Comparison of ENCODE assay signal across 13 cellular contexts in genomic region chr7:187237-187927, GRCh38.
"Had no signal": no experiment of that assay in that cellular context is flagged by ENCODE, and none has a peak within 500 bp of the region (broad histone marks: within the 10 kb centered on the region; RNA-seq: fewer than 3 reads in every experiment).

No MANE protein-coding gene starts in this region.

- DNase-seq: activated CD4-positive, alpha-beta T cell treated with anti-CD3 and anti-CD28 coated beads, Interleukin-2, amount 50 U/mL, for 1 hour; activated CD4-positive, CD25-positive, alpha-beta regulatory T cell; activated naive CD4-positive, alpha-beta T cell treated with anti-CD3 and anti-CD28 coated beads, Interleukin-2, amount 10 ng/mL, durations not matched to agents 7 days and 5 days; activated T-cell treated with anti-CD3 and anti-CD28 coated beads for 4 hours; colonic mucosa; effector CD8-positive, alpha-beta T cell; islet precursor cell; left ventricle myocardium inferior; T1000; tibial artery had no signal

- ATAC-seq: activated T-helper 17 cell treated with anti-CD3 and anti-CD28 coated beads, Interleukin-2, amount 50 U/mL, for 72 hours; stimulated activated effector memory CD8-positive, alpha-beta T cell treated with anti-CD3 and anti-CD28 coated beads, Interleukin-12 subunit alpha, Interleukin-12 subunit beta, amount 100 ng/mL, for 72 hours had no signal

- H3K4me3 Mint-ChIP-seq: activated naive CD4-positive, alpha-beta T cell treated with anti-CD3 and anti-CD28 coated beads, Interleukin-2, amount 10 ng/mL, durations not matched to agents 7 days and 5 days; activated T-helper 17 cell treated with anti-CD3 and anti-CD28 coated beads, Interleukin-2, amount 50 U/mL, for 72 hours; memory B cell; stimulated activated effector memory CD8-positive, alpha-beta T cell treated with anti-CD3 and anti-CD28 coated beads, Interleukin-12 subunit alpha, Interleukin-12 subunit beta, amount 100 ng/mL, for 72 hours had no signal

- H3K36me3 Mint-ChIP-seq: activated naive CD4-positive, alpha-beta T cell treated with anti-CD3 and anti-CD28 coated beads, Interleukin-2, amount 10 ng/mL, durations not matched to agents 7 days and 5 days; memory B cell; stimulated activated effector memory CD8-positive, alpha-beta T cell treated with anti-CD3 and anti-CD28 coated beads, Interleukin-12 subunit alpha, Interleukin-12 subunit beta, amount 100 ng/mL, for 72 hours had no signal

- H3K27ac Mint-ChIP-seq: activated naive CD4-positive, alpha-beta T cell treated with anti-CD3 and anti-CD28 coated beads, Interleukin-2, amount 10 ng/mL, durations not matched to agents 7 days and 5 days; activated T-helper 17 cell treated with anti-CD3 and anti-CD28 coated beads, Interleukin-2, amount 50 U/mL, for 72 hours; memory B cell; stimulated activated effector memory CD8-positive, alpha-beta T cell treated with anti-CD3 and anti-CD28 coated beads, Interleukin-12 subunit alpha, Interleukin-12 subunit beta, amount 100 ng/mL, for 72 hours had no signal

- H3K4me1 Mint-ChIP-seq: activated T-helper 17 cell treated with anti-CD3 and anti-CD28 coated beads, Interleukin-2, amount 50 U/mL, for 72 hours; stimulated activated effector memory CD8-positive, alpha-beta T cell treated with anti-CD3 and anti-CD28 coated beads, Interleukin-12 subunit alpha, Interleukin-12 subunit beta, amount 100 ng/mL, for 72 hours had no signal

- H3K9me3 Mint-ChIP-seq: activated naive CD4-positive, alpha-beta T cell treated with anti-CD3 and anti-CD28 coated beads, Interleukin-2, amount 10 ng/mL, durations not matched to agents 7 days and 5 days; activated T-helper 17 cell treated with anti-CD3 and anti-CD28 coated beads, Interleukin-2, amount 50 U/mL, for 72 hours; memory B cell; stimulated activated effector memory CD8-positive, alpha-beta T cell treated with anti-CD3 and anti-CD28 coated beads, Interleukin-12 subunit alpha, Interleukin-12 subunit beta, amount 100 ng/mL, for 72 hours had no signal
